16 cellular contexts compared by ENCODE assay signal in the genomic region with DNA sequence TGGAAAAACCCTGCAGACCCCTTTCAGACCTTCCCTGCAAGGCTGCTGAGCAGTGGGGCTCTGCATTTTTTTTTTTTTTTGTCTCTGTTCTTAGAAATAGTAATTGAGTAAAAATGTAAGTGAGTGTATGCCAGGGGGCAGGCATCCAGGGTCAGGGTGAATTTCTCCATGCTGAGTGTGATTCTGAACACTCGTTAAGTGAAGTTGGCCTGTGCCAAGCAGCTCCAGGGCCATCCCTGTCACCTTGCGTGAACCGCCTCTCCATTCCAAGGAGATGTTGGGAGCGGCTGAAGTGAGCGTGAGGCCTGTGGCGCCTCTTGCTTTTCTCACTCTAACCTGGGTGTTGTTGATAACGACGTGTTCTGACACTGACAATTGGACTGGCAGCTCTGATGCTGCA. TPM values are rescaled to one million over a fixed set of nuclear protein-coding genes. Genes with fewer than 3 reads are reported as not detected.
DNase-seq lines count a peak whose midpoint lies in the region; ATAC-seq and TF ChIP-seq lines count a peak whose summit lies in the region.
"Had no signal": no experiment of that assay in that cellular context is flagged by ENCODE, and none has a peak within 500 bp of the region (broad histone marks: within the 10 kb centered on the region; RNA-seq: fewer than 3 reads in every experiment).

No MANE protein-coding gene starts in this region.

- no peak overlapping the region for H2AFZ ChIP-seq in OCI-LY7 (ENCODE audit: low read length)

- no peak for TF ChIP-seq CTCF in Panc1 (IDR thresholded peaks at IDR 0.05)
- no peak for TF ChIP-seq CTCF in gastroesophageal sphincter (IDR thresholded peaks at IDR 0.05)
- no peak for TF ChIP-seq CTCF in osteocyte (IDR thresholded peaks at IDR 0.05)
- TF ChIP-seq CTCF in upper lobe of left lung (IDR thresholded peaks at IDR 0.05), result no peak
- no peak for TF ChIP-seq CTCF in OCI-LY7 (conservative IDR thresholded peaks at IDR 0.05; ENCODE audit: low read length)
- no peak for TF ChIP-seq CTCF in thyroid gland (IDR thresholded peaks at IDR 0.05)

- in situ Hi-C loops in Panc1 (cut with HindIII; ENCODE audit: low pct_unique_long_range_greater_than_20kb, low sequenced_read_pairs), result no loop called here

- no peaks in the 10 kb centered on the region for H4K20me1 ChIP-seq in OCI-LY7 (ENCODE audit: insufficient read depth, low read length)

- H3K27me3 ChIP-seq in Panc1 (ENCODE audit: control insufficient read depth, insufficient read depth, low read length) (no peaks in the 10 kb centered on the region), gastroesophageal sphincter (no peaks in the 10 kb centered on the region), upper lobe of left lung (no peaks in the 10 kb centered on the region), thyroid gland (no peaks in the 10 kb centered on the region)
- H3K27me3 ChIP-seq: adrenal gland, colonic mucosa had no signal

- H3K36me3 ChIP-seq in Panc1 (ENCODE audit: control insufficient read depth, insufficient read depth, low read length) (peaks cover 2% of the 10 kb centered on the region; the same call in 1 of the 2 replicates), gastroesophageal sphincter (no peaks in the 10 kb centered on the region), upper lobe of left lung (peaks cover 0 to 2% (median 0%) of the 10 kb centered on the region in 4 donors), OCI-LY7 (ENCODE audit: insufficient read depth, low read length) (no peaks in the 10 kb centered on the region), thyroid gland (no peaks in the 10 kb centered on the region)
- H3K36me3 ChIP-seq: adrenal gland, colonic mucosa had no signal

- H3K4me3 ChIP-seq in Panc1 (ENCODE audit: low read depth in 2 of 2, low read length in 2 of 2), result no peak overlapping the region
- H3K4me3 ChIP-seq in gastroesophageal sphincter, result no peak overlapping the region
- no peak overlapping the region for H3K4me3 ChIP-seq in upper lobe of left lung
- H3K4me3 ChIP-seq in OCI-LY7 (ENCODE audit: low read depth, low read length, poor library complexity, severe bottlenecking), result no peak overlapping the region
- no peak overlapping the region for H3K4me3 ChIP-seq in thyroid gland (replicated peaks in 1 of 3)
- H3K4me3 ChIP-seq: adrenal gland, colonic mucosa had no signal

- 19 to 48% methylated on average over 5 of the region's 8 CpGs for WGBS in gastroesophageal sphincter (ENCODE audit: low coverage in 1 of 2), 2 donors
- WGBS in upper lobe of left lung, 2 donors, result 62 to 72% methylated on average over 8 of the region's 8 CpGs
- WGBS in thyroid gland, 2 donors, result 88 to 93% methylated on average over 8 of the region's 8 CpGs

- H3K9me3 ChIP-seq in Panc1 (ENCODE audit: control insufficient read depth, insufficient read depth, low read depth, low read length) (no peaks in the 10 kb centered on the region), gastroesophageal sphincter (no peaks in the 10 kb centered on the region), upper lobe of left lung (no peaks in the 10 kb centered on the region), OCI-LY7 (ENCODE audit: low read length) (no peaks in the 10 kb centered on the region), thyroid gland (no peaks in the 10 kb centered on the region)
- H3K9me3 ChIP-seq: adrenal gland, colonic mucosa had no signal

- peaks cover 91% of the 10 kb centered on the region for H3K4me1 ChIP-seq in Panc1 (ENCODE audit: control insufficient read depth, insufficient read depth, low read length)
- peaks cover 12 to 84% (median 12%) of the 10 kb centered on the region in 3 donors for H3K4me1 ChIP-seq in gastroesophageal sphincter
- peaks cover 21 to 35% (median 32%) of the 10 kb centered on the region in 4 donors for H3K4me1 ChIP-seq in upper lobe of left lung
- no peaks in the 10 kb centered on the region for H3K4me1 ChIP-seq in OCI-LY7 (ENCODE audit: insufficient read depth, low read length, poor library complexity, severe bottlenecking)
- H3K4me1 ChIP-seq in thyroid gland, result peaks cover 0 to 6% of the 10 kb centered on the region in 2 donors
- H3K4me1 ChIP-seq: adrenal gland, colonic mucosa had no signal

- BruUV-seq in Panc1 (replicated peaks; lab: Mats Ljungman, UMichigan) (no TSS peak), OCI-LY7 (replicated peaks; lab: Mats Ljungman, UMichigan) (no TSS peak)

- no peak for DNase-seq in Panc1 (ENCODE audit: low read depth, low spot score)
- DNase-seq in osteocyte (ENCODE audit: extremely low spot score, unreplicated experiment), result no peak
- DNase-seq in upper lobe of left lung, result peak in 1 of 2 donors; percentile 37
- no peak for DNase-seq in OCI-LY7 (ENCODE audit: low spot score)
- no peak for DNase-seq in thyroid gland
- no peak for DNase-seq in activated T-cell treated with anti-CD3 and anti-CD28 coated beads for 4 hours
- DNase-seq: activated CD4-positive, alpha-beta memory T cell treated with anti-CD3 and anti-CD28 coated beads, Interleukin-2, amount 10 ng/mL, durations not matched to agents 7 days and 5 days; adrenal gland; colonic mucosa; mesendoderm; NCI-H1694; NCI-H510A; PC-3 had no signal

- CTCF ChIA-PET in Panc1 (lab: Charles Lee) (no interaction called here), OCI-LY7 (lab: Charles Lee; ENCODE audit: unreplicated experiment) (no interaction called here)

- peaks cover 38% of the 10 kb centered on the region for H3K36me3 Mint-ChIP-seq in osteocyte (ENCODE audit: unreplicated experiment)

- H3K4me1 Mint-ChIP-seq in osteocyte (ENCODE audit: unreplicated experiment), result peaks cover 82% of the 10 kb centered on the region
- H3K4me1 Mint-ChIP-seq: activated CD4-positive, alpha-beta memory T cell treated with anti-CD3 and anti-CD28 coated beads, Interleukin-2, amount 10 ng/mL, durations not matched to agents 7 days and 5 days; stimulated activated memory B cell treated with anti-CD40 and anti-IgM and Interleukin-4, amounts not matched to agents 10 μg/mL and 1 μg/mL and 100 μg/mL, for 72 hours had no signal

- H3K27ac ChIP-seq in Panc1 (ENCODE audit: low read length) (peak overlapping the region; percentile 100), gastroesophageal sphincter (peak overlapping the region; percentile 43 to 76 (median 70)), upper lobe of left lung (peak overlapping the region in 3 of 4 donors; percentile 51 to 58 (median 54)), OCI-LY7 (ENCODE audit: low read depth, low read length, poor library complexity, severe bottlenecking) (no peak overlapping the region), thyroid gland (no peak overlapping the region)
- H3K27ac ChIP-seq: adrenal gland, colonic mucosa had no signal

- POLR2A ChIA-PET in Panc1 (lab: Charles Lee) (no interaction called here), OCI-LY7 (lab: Charles Lee) (interaction anchor here (0.6 kb wide), 1 partner anchor 1458 kb away, joined by 3 read pairs; no protein-coding TSS in a partner anchor)

- no peak overlapping the region for H3K4me2 ChIP-seq in OCI-LY7 (ENCODE audit: low read length)

- no peaks in the 10 kb centered on the region for H3K9me3 Mint-ChIP-seq in osteocyte (ENCODE audit: unreplicated experiment)
- H3K9me3 Mint-ChIP-seq: activated CD4-positive, alpha-beta memory T cell treated with anti-CD3 and anti-CD28 coated beads, Interleukin-2, amount 10 ng/mL, durations not matched to agents 7 days and 5 days; activated T-helper 1 cell treated with anti-CD3 and anti-CD28 coated beads, Interleukin-12 subunit alpha, Interleukin-12 subunit beta, Interleukin-2, Interleukin-4 antibody, amounts not matched to agents 30 ng/mL and 10 ng/mL and 1 ng/mL, durations not matched to agents 14 hours and 24 hours and 36 hours; stimulated activated memory B cell treated with anti-CD40 and anti-IgM and Interleukin-4, amounts not matched to agents 10 μg/mL and 1 μg/mL and 100 μg/mL, for 72 hours had no signal

- H3K27ac Mint-ChIP-seq in osteocyte (ENCODE audit: unreplicated experiment), result peak overlapping the region; percentile 86
- H3K27ac Mint-ChIP-seq: activated CD4-positive, alpha-beta memory T cell treated with anti-CD3 and anti-CD28 coated beads, Interleukin-2, amount 10 ng/mL, durations not matched to agents 7 days and 5 days; activated T-helper 1 cell treated with anti-CD3 and anti-CD28 coated beads, Interleukin-12 subunit alpha, Interleukin-12 subunit beta, Interleukin-2, Interleukin-4 antibody, amounts not matched to agents 30 ng/mL and 10 ng/mL and 1 ng/mL, durations not matched to agents 14 hours and 24 hours and 36 hours; stimulated activated memory B cell treated with anti-CD40 and anti-IgM and Interleukin-4, amounts not matched to agents 10 μg/mL and 1 μg/mL and 100 μg/mL, for 72 hours had no signal

- no peak overlapping the region for H3K4me3 Mint-ChIP-seq in osteocyte (ENCODE audit: unreplicated experiment)
- H3K4me3 Mint-ChIP-seq: activated CD4-positive, alpha-beta memory T cell treated with anti-CD3 and anti-CD28 coated beads, Interleukin-2, amount 10 ng/mL, durations not matched to agents 7 days and 5 days; activated T-helper 1 cell treated with anti-CD3 and anti-CD28 coated beads, Interleukin-12 subunit alpha, Interleukin-12 subunit beta, Interleukin-2, Interleukin-4 antibody, amounts not matched to agents 30 ng/mL and 10 ng/mL and 1 ng/mL, durations not matched to agents 14 hours and 24 hours and 36 hours; stimulated activated memory B cell treated with anti-CD40 and anti-IgM and Interleukin-4, amounts not matched to agents 10 μg/mL and 1 μg/mL and 100 μg/mL, for 72 hours had no signal

- intact Hi-C loops in Panc1 (cut with micrococcal nuclease; ENCODE audit: unreplicated experiment) (no loop called here), OCI-LY7 (cut with micrococcal nuclease; ENCODE audit: unreplicated experiment) (no loop called here), thyroid gland (cut with DNase I) (no loop called here)

- no peaks in the 10 kb centered on the region for H3K79me2 ChIP-seq in OCI-LY7 (ENCODE audit: insufficient read depth, low read depth, low read length)

- no peaks in the 10 kb centered on the region for H3K9me2 ChIP-seq in OCI-LY7 (ENCODE audit: insufficient read depth, low read length)

- ATAC-seq in Panc1 (no peak), gastroesophageal sphincter (peak; percentile 84), upper lobe of left lung (ENCODE audit: low FRiP score in 2 of 2) (no peak)
- ATAC-seq: PC-3; stimulated activated memory B cell treated with anti-CD40 and anti-IgM and Interleukin-4, amounts not matched to agents 10 μg/mL and 1 μg/mL and 100 μg/mL, for 72 hours had no signal

- no peaks in the 10 kb centered on the region for H3K27me3 Mint-ChIP-seq in osteocyte (ENCODE audit: unreplicated experiment)
- H3K27me3 Mint-ChIP-seq: stimulated activated memory B cell treated with anti-CD40 and anti-IgM and Interleukin-4, amounts not matched to agents 10 μg/mL and 1 μg/mL and 100 μg/mL, for 72 hours had no signal

- TF ChIP-seq EP300 in gastroesophageal sphincter (IDR thresholded peaks at IDR 0.05) (no peak), upper lobe of left lung (IDR thresholded peaks at IDR 0.05) (no peak)

- TF ChIP-seq POLR2A in gastroesophageal sphincter (IDR thresholded peaks at IDR 0.05) (no peak), upper lobe of left lung (IDR thresholded peaks at IDR 0.05) (no peak), thyroid gland (IDR thresholded peaks at IDR 0.05) (no peak)

RNA-seq across cellular contexts. Expression of gene TGFB2, which starts 20.5 kb away (rescaled TPM):
- total RNA-seq in Panc1 (2021; ENCODE audit: unreplicated experiment) (58.9 TPM), gastroesophageal sphincter (1 to 10 TPM; 3.3 to 9.4 (median 6.8) TPM), osteocyte (175 and 184 TPM in 2 replicates), upper lobe of left lung (10 to 100 TPM in 3 of 6 donors, 1 to 10 TPM in 3; 4.2 to 13.7 (median 9.9) TPM), OCI-LY7 (2022) (0.11 TPM in 1 of 2 replicates, not detected in the other), thyroid gland (10 to 100 TPM in 1 of 4 donors, 1 to 10 TPM in 3; 2.2 to 16.7 (median 8.0) TPM)
- polyA plus RNA-seq in Panc1 (2012; ENCODE audit: insufficient read length), result 26.8 TPM
- total RNA-seq in OCI-LY7 (2014; rRNA removed; shearing (Covaris generic)), result 0.03 TPM in 1 of 2 replicates, not detected in the other
- total RNA-seq: activated CD4-positive, alpha-beta memory T cell treated with anti-CD3 and anti-CD28 coated beads, Interleukin-2, amount 10 ng/mL, durations not matched to agents 7 days and 5 days; activated T-helper 1 cell treated with anti-CD3 and anti-CD28 coated beads, Interleukin-12 subunit alpha, Interleukin-12 subunit beta, Interleukin-2, Interleukin-4 antibody, amounts not matched to agents 30 ng/mL and 10 ng/mL and 1 ng/mL, durations not matched to agents 14 hours and 24 hours and 36 hours had no signal

Comparison
In these comparisons a context has a peak if more than half of its experiments do, and no peak if none do; other contexts are left out.
1. H3K27ac ChIP-seq: peak in Panc1 (single experiment), gastroesophageal sphincter (4 of 4) and upper lobe of left lung (3 of 4); none in OCI-LY7 (single experiment) and thyroid gland (0 of 3).